In genomic region chr7:130993671-130994365, GRCh38 we compare ENCODE assay signal across 8 cellular contexts.
A peak's percentile ranks its signal among the peaks of the same experiment; 100 is the strongest.
DNase-seq lines count a peak whose midpoint lies in the region; ATAC-seq, FAIRE-seq and TF ChIP-seq lines count a peak whose summit lies in the region.
"Had no signal": no experiment of that assay in that cellular context is flagged by ENCODE, and none has a peak within 500 bp of the region (broad histone marks: within the 10 kb centered on the region; RNA-seq: fewer than 3 reads in every experiment).

No MANE protein-coding gene starts in this region.

- H3K9me3 Mint-ChIP-seq in WTC11, result no peaks in the 10 kb centered on the region

- H3K36me3 ChIP-seq in GM23248 (ENCODE audit: low read depth) (no peaks in the 10 kb centered on the region), kidney (ENCODE audit: control insufficient read depth in 1 of 2, insufficient read depth in 2 of 2, low read length in 2 of 2) (peaks cover 0 to 4% of the 10 kb centered on the region in 2 donors), stomach (peaks cover 0 to 6% (median 3%) of the 10 kb centered on the region in 4 donors), brain microvascular endothelial cell (replicated peaks) (no peaks in the 10 kb centered on the region)

- H4K20me1 ChIP-seq in GM23248 (ENCODE audit: insufficient read depth), result no peaks in the 10 kb centered on the region

- no peaks in the 10 kb centered on the region for H3K27me3 Mint-ChIP-seq in WTC11 (ENCODE audit: low read depth)

- no peak for TF ChIP-seq CTCF in WTC11 (IDR thresholded peaks at IDR 0.05)
- TF ChIP-seq CTCF in kidney (IDR thresholded peaks at IDR 0.05; ENCODE audit: borderline replicate concordance, extremely low read depth, insufficient read depth), result no peak
- no peak for TF ChIP-seq CTCF in stomach (IDR thresholded peaks at IDR 0.05)
- TF ChIP-seq CTCF in brain microvascular endothelial cell (IDR thresholded peaks at IDR 0.05; ENCODE audit: low read depth, low read length, missing control alignments), result no peak
- no peak for TF ChIP-seq CTCF in omental fat pad (IDR thresholded peaks at IDR 0.05)

- H3K9ac ChIP-seq in GM23248 (peak overlapping the region; percentile 66), kidney (ENCODE audit: low read length in 2 of 2) (peak overlapping the region in 1 of 2 donors; percentile 52)

- peaks cover 15% of the 10 kb centered on the region for H3K4me1 Mint-ChIP-seq in WTC11

- H3K79me2 ChIP-seq in GM23248 (ENCODE audit: insufficient read depth), result peaks cover 100% of the 10 kb centered on the region

- ATAC-seq in WTC11 (peak; percentile 36; the same call in 1 of the 2 replicates), HG03159 (IDR thresholded peaks at IDR 0.05; ENCODE audit: unreplicated experiment) (no peak), omental fat pad (ENCODE audit: low FRiP score) (no peak)

- CTCF ChIA-PET in WTC11 (lab: Charles Lee), result interaction anchor here (2.0 kb wide), 1 partner anchor 97 kb away, joined by 14 read pairs; no protein-coding TSS in a partner anchor

- no peaks in the 10 kb centered on the region for H3K27me3 ChIP-seq in GM23248 (replicated peaks; ENCODE audit: insufficient read depth)
- H3K27me3 ChIP-seq in stomach, result no peaks in the 10 kb centered on the region
- no peaks in the 10 kb centered on the region for H3K27me3 ChIP-seq in brain microvascular endothelial cell (replicated peaks)

- no peak for FAIRE-seq in kidney (lab: Jason Lieb, UNC)

- intact Hi-C loops in kidney (cut with DNase I) (no loop called here), stomach (cut with DNase I; ENCODE audit: low total_unique reads) (no loop called here)

- H3K4me1 ChIP-seq in GM23248 (ENCODE audit: insufficient read depth) (peaks cover 48% of the 10 kb centered on the region), kidney (ENCODE audit: control insufficient read depth in 1 of 2, insufficient read depth in 1 of 2, low read depth in 1 of 2, low read length in 2 of 2) (peaks cover 46 to 47% of the 10 kb centered on the region in 2 donors), stomach (peaks cover 76 to 100% (median 93%) of the 10 kb centered on the region in 4 donors)

- peak overlapping the region; percentile 55 for H3K4me3 ChIP-seq in GM23248
- no peak overlapping the region for H3K4me3 ChIP-seq in kidney (ENCODE audit: low read length in 2 of 2)
- H3K4me3 ChIP-seq in stomach, result peak overlapping the region in 1 of 4 donors; percentile 3
- H3K4me3 ChIP-seq in brain microvascular endothelial cell (ENCODE audit: low read depth, low read length), result no peak overlapping the region

- POLR2A ChIA-PET in WTC11 (lab: Charles Lee), result interaction anchor here (0.7 kb wide), 1 partner anchor 858 kb away, joined by 8 read pairs; no protein-coding TSS in a partner anchor

- no peak overlapping the region for H2AFZ ChIP-seq in GM23248

- no peak for TF ChIP-seq POLR2A in stomach (IDR thresholded peaks at IDR 0.05)

- no peaks in the 10 kb centered on the region for H3K9me2 ChIP-seq in GM23248 (ENCODE audit: insufficient read depth)

- in situ Hi-C loops in GM23248 (cut with MboI) (no loop called here), brain microvascular endothelial cell (cut with HindIII; ENCODE audit: low pct_ligation_motif_present, low sequenced_read_pairs) (no loop called here)

- WGBS in GM23248 (ENCODE audit: low coverage in 1 of 2, low lambda C conversion rate in 2 of 2, missing lambda C conversion rate in 2 of 2), 2 experiments, result 81 to 83% methylated on average over 11 of the region's 11 CpGs
- WGBS in stomach, 5 donors, result 42 to 69% (median 58%) methylated on average over 11 of the region's 11 CpGs

- no peak for TF ChIP-seq EP300 in stomach (IDR thresholded peaks at IDR 0.05)

- H3K36me3 Mint-ChIP-seq in WTC11, result 0 out of 2 replicates have a peak, but pooled peaks cover 3% of the 10 kb centered on the region

- peak overlapping the region; percentile 82 for H3K27ac ChIP-seq in GM23248
- H3K27ac ChIP-seq in kidney (ENCODE audit: low read depth in 2 of 2, low read length in 2 of 2), result peak overlapping the region; percentile 81 to 96
- peak overlapping the region; percentile 78 to 91 (median 88) for H3K27ac ChIP-seq in stomach
- no peak overlapping the region for H3K27ac ChIP-seq in brain microvascular endothelial cell

- peak overlapping the region; percentile 76 for H3K4me2 ChIP-seq in GM23248 (ENCODE audit: unreplicated experiment)

- H3K27ac Mint-ChIP-seq in WTC11, result peak overlapping the region; percentile 71; the same call in 1 of the 2 replicates

- peaks cover 65% of the 10 kb centered on the region for H3F3A ChIP-seq in GM23248 (ENCODE audit: insufficient read depth)

- no peak overlapping the region for H3K4me3 Mint-ChIP-seq in WTC11

- H3K9me3 ChIP-seq in GM23248 (ENCODE audit: low read depth) (no peaks in the 10 kb centered on the region), kidney (ENCODE audit: control insufficient read depth in 1 of 2, low read length in 2 of 2) (no peaks in the 10 kb centered on the region), stomach (no peaks in the 10 kb centered on the region)

- DNase-seq in GM23248 (no peak), WTC11 (ENCODE audit: low spot score) (no peak), kidney (no peak), stomach (no peak), brain microvascular endothelial cell (no peak), omental fat pad (ENCODE audit: low spot score) (no peak)
- DNase-seq: NCI-H1048 had no signal

TF ChIP-seq in WTC11, 78 proteins besides CTCF, POLR2A, EP300 and RAD21:
- no peak for TF ChIP-seq ZNF219 (CRISPR knock-in tag; IDR thresholded peaks at IDR 0.05; ENCODE audit: borderline replicate concordance)
- TF ChIP-seq FOXK1 (CRISPR knock-in tag; IDR thresholded peaks at IDR 0.05), result no peak
- TF ChIP-seq E2F5 (CRISPR knock-in tag; IDR thresholded peaks at IDR 0.05), result no peak
- TF ChIP-seq HMGA2 (CRISPR knock-in tag; IDR thresholded peaks at IDR 0.05), result no peak
- TF ChIP-seq, protein P1, sequence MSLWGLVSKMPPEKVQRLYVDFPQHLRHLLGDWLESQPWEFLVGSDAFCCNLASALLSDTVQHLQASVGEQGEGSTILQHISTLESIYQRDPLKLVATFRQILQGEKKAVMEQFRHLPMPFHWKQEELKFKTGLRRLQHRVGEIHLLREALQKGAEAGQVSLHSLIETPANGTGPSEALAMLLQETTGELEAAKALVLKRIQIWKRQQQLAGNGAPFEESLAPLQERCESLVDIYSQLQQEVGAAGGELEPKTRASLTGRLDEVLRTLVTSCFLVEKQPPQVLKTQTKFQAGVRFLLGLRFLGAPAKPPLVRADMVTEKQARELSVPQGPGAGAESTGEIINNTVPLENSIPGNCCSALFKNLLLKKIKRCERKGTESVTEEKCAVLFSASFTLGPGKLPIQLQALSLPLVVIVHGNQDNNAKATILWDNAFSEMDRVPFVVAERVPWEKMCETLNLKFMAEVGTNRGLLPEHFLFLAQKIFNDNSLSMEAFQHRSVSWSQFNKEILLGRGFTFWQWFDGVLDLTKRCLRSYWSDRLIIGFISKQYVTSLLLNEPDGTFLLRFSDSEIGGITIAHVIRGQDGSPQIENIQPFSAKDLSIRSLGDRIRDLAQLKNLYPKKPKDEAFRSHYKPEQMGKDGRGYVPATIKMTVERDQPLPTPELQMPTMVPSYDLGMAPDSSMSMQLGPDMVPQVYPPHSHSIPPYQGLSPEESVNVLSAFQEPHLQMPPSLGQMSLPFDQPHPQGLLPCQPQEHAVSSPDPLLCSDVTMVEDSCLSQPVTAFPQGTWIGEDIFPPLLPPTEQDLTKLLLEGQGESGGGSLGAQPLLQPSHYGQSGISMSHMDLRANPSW (CRISPR knock-in tag; conservative IDR thresholded peaks at IDR 0.05; ENCODE audit: low read depth), result no peak
- no peak for TF ChIP-seq FOXP4 (CRISPR knock-in tag; IDR thresholded peaks at IDR 0.05)
- no peak for TF ChIP-seq ZNF671 (CRISPR knock-in tag; IDR thresholded peaks at IDR 0.05)
- TF ChIP-seq, protein P2, sequence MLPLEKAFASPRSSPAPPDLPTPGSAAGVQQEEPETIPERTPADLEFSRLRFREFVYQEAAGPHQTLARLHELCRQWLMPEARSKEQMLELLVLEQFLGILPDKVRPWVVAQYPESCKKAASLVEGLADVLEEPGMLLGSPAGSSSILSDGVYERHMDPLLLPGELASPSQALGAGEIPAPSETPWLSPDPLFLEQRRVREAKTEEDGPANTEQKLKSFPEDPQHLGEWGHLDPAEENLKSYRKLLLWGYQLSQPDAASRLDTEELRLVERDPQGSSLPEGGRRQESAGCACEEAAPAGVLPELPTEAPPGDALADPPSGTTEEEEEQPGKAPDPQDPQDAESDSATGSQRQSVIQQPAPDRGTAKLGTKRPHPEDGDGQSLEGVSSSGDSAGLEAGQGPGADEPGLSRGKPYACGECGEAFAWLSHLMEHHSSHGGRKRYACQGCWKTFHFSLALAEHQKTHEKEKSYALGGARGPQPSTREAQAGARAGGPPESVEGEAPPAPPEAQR (CRISPR knock-in tag; IDR thresholded peaks at IDR 0.05), result no peak
- TF ChIP-seq NFYB (CRISPR knock-in tag; conservative IDR thresholded peaks at IDR 0.05; ENCODE audit: low read depth), result no peak
